16 cellular contexts compared by ENCODE assay signal in genomic region chr11:32221476-32222032, GRCh38.
DNase-seq lines count a peak whose midpoint lies in the region; ATAC-seq and TF ChIP-seq lines count a peak whose summit lies in the region.
"Had no signal": no experiment of that assay in that cellular context is flagged by ENCODE, and none has a peak within 500 bp of the region (broad histone marks: within the 10 kb centered on the region; RNA-seq: fewer than 3 reads in every experiment).

No MANE protein-coding gene starts in this region.

- H3K79me2 ChIP-seq in GM23338 (replicated peaks; ENCODE audit: insufficient read depth) = no peaks in the 10 kb centered on the region
- no peaks in the 10 kb centered on the region for H3K79me2 ChIP-seq in hepatocyte

- H3K4ac ChIP-seq in neuronal stem cell (ENCODE audit: low read length) = no peak overlapping the region

- H2AFZ ChIP-seq in GM23338 = peak overlapping the region; percentile 38; the same call in 1 of the 2 replicates
- no peak overlapping the region for H2AFZ ChIP-seq in neuronal stem cell (ENCODE audit: low read length)
- H2AFZ ChIP-seq in hepatocyte = no peak overlapping the region
- H2AFZ ChIP-seq: GM23248 had no signal

- no peaks in the 10 kb centered on the region for H3F3A ChIP-seq in GM23338 (replicated peaks; ENCODE audit: low read depth)

- no peaks in the 10 kb centered on the region for H3K36me3 Mint-ChIP-seq in GM23338 (ENCODE audit: low read depth)
- H3K36me3 Mint-ChIP-seq: CD4-positive, alpha-beta memory T cell had no signal

- H3K9ac ChIP-seq in neuronal stem cell (ENCODE audit: low read depth, low read length, poor library complexity) = no peak overlapping the region
- H3K9ac ChIP-seq: GM23248 had no signal

- WGBS in neuronal stem cell (ENCODE audit: extremely low coverage in 2 of 2, insufficient read length in 2 of 2, insufficient replicate concordance in 1 of 2), 2 donors = no CpG with 5 or more reads among the region's 14 CpGs
- WGBS in hepatocyte (ENCODE audit: low lambda C conversion rate, missing lambda C conversion rate) = 91% methylated on average over 13 of the region's 14 CpGs

- H2BK12ac ChIP-seq in neuronal stem cell (ENCODE audit: low read length) = no peak overlapping the region

- H3K4me1 Mint-ChIP-seq in GM23338 = peaks cover 4% of the 10 kb centered on the region; the same call in 2 of the 3 replicates
- H3K4me1 Mint-ChIP-seq: CD4-positive, alpha-beta memory T cell had no signal

- no peaks in the 10 kb centered on the region; the same call in 1 of the 2 replicates for H3K9me2 ChIP-seq in GM23338 (ENCODE audit: insufficient read depth)
- H3K9me2 ChIP-seq in hepatocyte (replicated peaks; ENCODE audit: insufficient read depth) = no peaks in the 10 kb centered on the region

- H3K27me3 Mint-ChIP-seq in GM23338 (ENCODE audit: insufficient read depth, low read depth, poor library complexity) = no peaks in the 10 kb centered on the region

- H3K9me3 Mint-ChIP-seq in GM23338 = no peaks in the 10 kb centered on the region
- H3K9me3 Mint-ChIP-seq: H9 had no signal

- ATAC-seq in GM23338 (no peak), foreskin keratinocyte (peak; percentile 52), GM21526 (IDR thresholded peaks at IDR 0.05; ENCODE audit: low FRiP score, unreplicated experiment) (no peak)
- ATAC-seq: HCT116 had no signal

- no peaks in the 10 kb centered on the region for H4K20me1 ChIP-seq in GM23338 (replicated peaks; ENCODE audit: insufficient read depth)
- H4K20me1 ChIP-seq in hepatocyte (ENCODE audit: insufficient read depth, poor library complexity, severe bottlenecking) = no peaks in the 10 kb centered on the region

- no peak overlapping the region for H4K91ac ChIP-seq in neuronal stem cell (ENCODE audit: low read depth, low read length, poor library complexity)

- H3K4me2 ChIP-seq in GM23338 = no peak overlapping the region
- no peak overlapping the region for H3K4me2 ChIP-seq in neuronal stem cell (ENCODE audit: insufficient read depth, low read length, poor library complexity, severe bottlenecking)
- H3K4me2 ChIP-seq in hepatocyte = no peak overlapping the region

- no peak overlapping the region for H3K4me3 Mint-ChIP-seq in GM23338
- H3K4me3 Mint-ChIP-seq: CD4-positive, alpha-beta memory T cell; H9 had no signal

- no peak overlapping the region for H2BK15ac ChIP-seq in neuronal stem cell (ENCODE audit: low read length)

- no peak for TF ChIP-seq CTCF in GM23338 (conservative IDR thresholded peaks at IDR 0.05; ENCODE audit: low read depth in 2 of 2)
- no peak for TF ChIP-seq CTCF in foreskin keratinocyte (conservative IDR thresholded peaks at IDR 0.05)
- no peak for TF ChIP-seq CTCF in hepatocyte (IDR thresholded peaks at IDR 0.05; ENCODE audit: poor library complexity)

- H3K27ac ChIP-seq in GM23338 (ENCODE audit: low read depth) (no peak overlapping the region), foreskin keratinocyte (no peak overlapping the region), neuronal stem cell (replicated peaks; ENCODE audit: low read length) (no peak overlapping the region), hepatocyte (no peak overlapping the region)
- H3K27ac ChIP-seq: GM23248 had no signal

- H2AK5ac ChIP-seq in neuronal stem cell (ENCODE audit: low read depth, low read length) = no peak overlapping the region

- no peak overlapping the region for H3K23ac ChIP-seq in neuronal stem cell (ENCODE audit: low read depth, low read length, poor library complexity)

- H3K79me1 ChIP-seq in neuronal stem cell (ENCODE audit: low read depth, low read length) = no peaks in the 10 kb centered on the region

- H3K4me3 ChIP-seq in GM23338 (no peak overlapping the region), neuronal stem cell (ENCODE audit: low read length in 2 of 2) (no peak overlapping the region), hepatocyte (no peak overlapping the region)
- H3K4me3 ChIP-seq: GM23248 had no signal

- no peak overlapping the region for H4K8ac ChIP-seq in neuronal stem cell (ENCODE audit: low read depth, low read length)

- DNase-seq in GM23338 (ENCODE audit: low spot score) = no peak
- no peak for DNase-seq in foreskin keratinocyte
- DNase-seq in neuronal stem cell (ENCODE audit: low spot score) = no peak
- no peak for DNase-seq in hepatocyte (ENCODE audit: low spot score)
- no peak for DNase-seq in effector CD8-positive, alpha-beta T cell (lab: John Stamatoyannopoulos, UW)
- DNase-seq: C1 segment of cervical spinal cord; Calu3; CD4-positive, alpha-beta memory T cell; COR-L47; DMS53; DMS79 treated with DMSO at 0.1 percent for 48 hours; GF-D8; GM23248; H9 had no signal

- H3K27ac Mint-ChIP-seq in GM23338 = no peak overlapping the region
- H3K27ac Mint-ChIP-seq: CD4-positive, alpha-beta memory T cell; H9 had no signal

- H3K27me3 ChIP-seq in GM23338 (ENCODE audit: insufficient read depth) = no peaks in the 10 kb centered on the region
- no peaks in the 10 kb centered on the region for H3K27me3 ChIP-seq in foreskin keratinocyte
- peaks cover 0 to 4% (median 0%) of the 10 kb centered on the region in 3 experiments for H3K27me3 ChIP-seq in neuronal stem cell (ENCODE audit: control insufficient read depth in 3 of 3, insufficient read depth in 3 of 3, low read depth in 1 of 3, low read length in 3 of 3)
- no peaks in the 10 kb centered on the region for H3K27me3 ChIP-seq in hepatocyte

- no peak overlapping the region for H2BK120ac ChIP-seq in neuronal stem cell (ENCODE audit: low read depth, low read length)

- no peaks in the 10 kb centered on the region for H3K36me3 ChIP-seq in GM23338 (ENCODE audit: insufficient read depth)
- no peaks in the 10 kb centered on the region for H3K36me3 ChIP-seq in neuronal stem cell (replicated peaks in 1 of 2; ENCODE audit: control insufficient read depth in 2 of 2, insufficient read depth in 2 of 2, low read length in 2 of 2)
- H3K36me3 ChIP-seq in hepatocyte (replicated peaks; ENCODE audit: insufficient read depth, low read depth) = no peaks in the 10 kb centered on the region

- H3K18ac ChIP-seq in neuronal stem cell (ENCODE audit: low read length) = peak overlapping the region; percentile 30

- H3K9me3 ChIP-seq in neuronal stem cell (replicated peaks in 1 of 2; ENCODE audit: control insufficient read depth in 2 of 2, insufficient read depth in 1 of 2, low read depth in 1 of 2, low read length in 2 of 2) (no peaks in the 10 kb centered on the region), hepatocyte (ENCODE audit: low read depth) (no peaks in the 10 kb centered on the region)

- H2BK5ac ChIP-seq in neuronal stem cell (ENCODE audit: low read length) = no peak overlapping the region

- H3K14ac ChIP-seq in neuronal stem cell (ENCODE audit: low read length) = no peak overlapping the region

- no peaks in the 10 kb centered on the region for H3K4me1 ChIP-seq in GM23338 (ENCODE audit: insufficient read depth)
- H3K4me1 ChIP-seq in foreskin keratinocyte = no peaks in the 10 kb centered on the region
- H3K4me1 ChIP-seq in neuronal stem cell (ENCODE audit: control insufficient read depth in 2 of 2, insufficient read depth in 1 of 2, low read depth in 1 of 2, low read length in 2 of 2) = no peaks in the 10 kb centered on the region
- no peaks in the 10 kb centered on the region for H3K4me1 ChIP-seq in hepatocyte (ENCODE audit: insufficient read depth)

TF ChIP-seq in GM23338, 12 proteins besides CTCF, POLR2A, EP300 and RAD21 (continues in another document):
- no peak for TF ChIP-seq NANOG (IDR thresholded peaks at IDR 0.05; ENCODE audit: borderline replicate concordance)
- TF ChIP-seq, protein P1, sequence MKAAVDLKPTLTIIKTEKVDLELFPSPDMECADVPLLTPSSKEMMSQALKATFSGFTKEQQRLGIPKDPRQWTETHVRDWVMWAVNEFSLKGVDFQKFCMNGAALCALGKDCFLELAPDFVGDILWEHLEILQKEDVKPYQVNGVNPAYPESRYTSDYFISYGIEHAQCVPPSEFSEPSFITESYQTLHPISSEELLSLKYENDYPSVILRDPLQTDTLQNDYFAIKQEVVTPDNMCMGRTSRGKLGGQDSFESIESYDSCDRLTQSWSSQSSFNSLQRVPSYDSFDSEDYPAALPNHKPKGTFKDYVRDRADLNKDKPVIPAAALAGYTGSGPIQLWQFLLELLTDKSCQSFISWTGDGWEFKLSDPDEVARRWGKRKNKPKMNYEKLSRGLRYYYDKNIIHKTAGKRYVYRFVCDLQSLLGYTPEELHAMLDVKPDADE (IDR thresholded peaks at IDR 0.05) = no peak
